14 cellular contexts compared by ENCODE assay signal in genomic region chr4:165461176-165461835, GRCh38.
DNase-seq lines count a peak whose midpoint lies in the region; ATAC-seq, FAIRE-seq and TF ChIP-seq lines count a peak whose summit lies in the region.
"Had no signal": no experiment of that assay in that cellular context is flagged by ENCODE, and none has a peak within 500 bp of the region (broad histone marks: within the 10 kb centered on the region; RNA-seq: fewer than 3 reads in every experiment).

No MANE protein-coding gene starts in this region.

- H3K27me3 ChIP-seq in MG63 (no peaks in the 10 kb centered on the region), H7 (ENCODE audit: control insufficient read depth, insufficient read depth, low read length) (no peaks in the 10 kb centered on the region), small intestine (ENCODE audit: control insufficient read depth in 2 of 2, insufficient read depth in 2 of 2, low read length in 2 of 2) (no peaks in the 10 kb centered on the region)
- H3K27me3 ChIP-seq: Peyer's patch had no signal

- H3K36me3 ChIP-seq in MG63 (no peaks in the 10 kb centered on the region), H7 (replicated peaks; ENCODE audit: control insufficient read depth, insufficient read depth, low read length) (no peaks in the 10 kb centered on the region), small intestine (ENCODE audit: control insufficient read depth in 2 of 2, insufficient read depth in 2 of 2, low read length in 2 of 2) (no peaks in the 10 kb centered on the region)
- H3K36me3 ChIP-seq: Peyer's patch had no signal

- DNase-seq in AG09309 (ENCODE audit: low read depth) (peak; percentile 52), MG63 (peak; percentile 80), epithelial cell of proximal tubule (ENCODE audit: low read depth) (peak; percentile 22), Calu3 (no peak), H7 (no peak), small intestine (no peak)
- DNase-seq: activated T-cell treated with anti-CD3 and anti-CD28 coated beads, Interleukin-2, amount 50 U/mL, for 1 hour; naive thymus-derived CD8-positive, alpha-beta T cell; NCI-H2081; Peyer's patch; stimulated activated CD4-positive, alpha-beta T cell treated with anti-CD3 and anti-CD28 coated beads, Interleukin-2, amount 100 ng/mL, for 24 hours had no signal

- FAIRE-seq in small intestine (lab: Jason Lieb, UNC) = no peak
- FAIRE-seq: colon had no signal

- no TSS peak for BruUV-seq in Calu3 (replicated peaks; lab: Mats Ljungman, UMichigan)

- no peaks in the 10 kb centered on the region for H3K9me3 Mint-ChIP-seq in nephron
- H3K9me3 Mint-ChIP-seq in Calu3 (ENCODE audit: low read depth, unreplicated experiment) = no peaks in the 10 kb centered on the region
- H3K9me3 Mint-ChIP-seq: naive thymus-derived CD8-positive, alpha-beta T cell had no signal

- TF ChIP-seq CTCF in AG09309 (IDR thresholded peaks at IDR 0.05; ENCODE audit: control insufficient read depth, insufficient read depth, low read depth, low read length, missing control alignments) (no peak), epithelial cell of proximal tubule (conservative IDR thresholded peaks at IDR 0.05; ENCODE audit: low read depth, low read length) (no peak), nephron (IDR thresholded peaks at IDR 0.05; ENCODE audit: unreplicated experiment in 3 of 3) (no peak), Calu3 (IDR thresholded peaks at IDR 0.05; ENCODE audit: unreplicated experiment) (no peak)

- ATAC-seq in HG03469 (IDR thresholded peaks at IDR 0.05; ENCODE audit: unreplicated experiment) = no peak
- ATAC-seq: naive thymus-derived CD8-positive, alpha-beta T cell had no signal

- 65 to 83% (median 70%) methylated on average over 8 of the region's 8 CpGs for WGBS in small intestine, 3 donors

- H3K27ac Mint-ChIP-seq in nephron = peak overlapping the region; percentile 15 to 81 (median 70)
- H3K27ac Mint-ChIP-seq in Calu3 (ENCODE audit: unreplicated experiment) = no peak overlapping the region
- H3K27ac Mint-ChIP-seq: naive thymus-derived CD8-positive, alpha-beta T cell had no signal

- H3K4me1 Mint-ChIP-seq in nephron = peaks cover 24% of the 10 kb centered on the region
- no peaks in the 10 kb centered on the region for H3K4me1 Mint-ChIP-seq in Calu3 (ENCODE audit: low read depth, unreplicated experiment)
- H3K4me1 Mint-ChIP-seq: naive thymus-derived CD8-positive, alpha-beta T cell had no signal

- H3K9me3 ChIP-seq in MG63 = no peaks in the 10 kb centered on the region
- H3K9me3 ChIP-seq in small intestine (ENCODE audit: control insufficient read depth, low read depth) = no peaks in the 10 kb centered on the region
- H3K9me3 ChIP-seq: Peyer's patch had no signal

- intact Hi-C loops in Calu3 (cut with micrococcal nuclease; ENCODE audit: unreplicated experiment) = loop anchor here (10.0 kb wide), 1 partner anchor 687 kb away; no protein-coding TSS in a partner anchor

- H3K4me1 ChIP-seq in small intestine (ENCODE audit: control insufficient read depth in 2 of 2, insufficient read depth in 1 of 2, low read depth in 1 of 2, low read length in 1 of 2) = no peaks in the 10 kb centered on the region
- H3K4me1 ChIP-seq: Peyer's patch had no signal

- H3K4me3 ChIP-seq in AG09309 (ENCODE audit: control insufficient read depth, low read depth, low read length) (no peak overlapping the region), MG63 (no peak overlapping the region), epithelial cell of proximal tubule (ENCODE audit: low read depth, low read length) (no peak overlapping the region), H7 (ENCODE audit: insufficient read depth, low read depth, low read length) (no peak overlapping the region), small intestine (ENCODE audit: low read depth in 1 of 2, low read length in 2 of 2) (no peak overlapping the region)
- H3K4me3 ChIP-seq: Peyer's patch had no signal

- no peaks in the 10 kb centered on the region for H3K36me3 Mint-ChIP-seq in nephron (ENCODE audit: low read depth)
- H3K36me3 Mint-ChIP-seq in Calu3 (ENCODE audit: insufficient read depth, unreplicated experiment) = no peaks in the 10 kb centered on the region
- H3K36me3 Mint-ChIP-seq: naive thymus-derived CD8-positive, alpha-beta T cell had no signal

- H3K27me3 Mint-ChIP-seq in nephron (ENCODE audit: low read depth) (no peaks in the 10 kb centered on the region), Calu3 (ENCODE audit: unreplicated experiment) (no peaks in the 10 kb centered on the region)

- H3K4me3 Mint-ChIP-seq in nephron (no peak overlapping the region), Calu3 (ENCODE audit: low read depth, unreplicated experiment) (no peak overlapping the region)
- H3K4me3 Mint-ChIP-seq: naive thymus-derived CD8-positive, alpha-beta T cell had no signal

- CTCF ChIA-PET in Calu3 (lab: Charles Lee) = interaction anchor here (0.6 kb wide), 2 partner anchors 299 to 616 kb away, joined by 5 to 6 read pairs; no protein-coding TSS in a partner anchor

- H3K27ac ChIP-seq in small intestine (ENCODE audit: low read depth in 1 of 2, low read length in 1 of 2) = no peak overlapping the region
- H3K27ac ChIP-seq: Peyer's patch had no signal

Comparison
In these comparisons a context has a peak if more than half of its experiments do, and no peak if none do; other contexts are left out.
1. DNase-seq: peak in AG09309 (single experiment), MG63 (single experiment) and epithelial cell of proximal tubule (single experiment); none in Calu3 (single experiment), H7 (single experiment) and small intestine (single experiment).